ENCODE assay signal across 8 cellular contexts in the genomic region with DNA sequence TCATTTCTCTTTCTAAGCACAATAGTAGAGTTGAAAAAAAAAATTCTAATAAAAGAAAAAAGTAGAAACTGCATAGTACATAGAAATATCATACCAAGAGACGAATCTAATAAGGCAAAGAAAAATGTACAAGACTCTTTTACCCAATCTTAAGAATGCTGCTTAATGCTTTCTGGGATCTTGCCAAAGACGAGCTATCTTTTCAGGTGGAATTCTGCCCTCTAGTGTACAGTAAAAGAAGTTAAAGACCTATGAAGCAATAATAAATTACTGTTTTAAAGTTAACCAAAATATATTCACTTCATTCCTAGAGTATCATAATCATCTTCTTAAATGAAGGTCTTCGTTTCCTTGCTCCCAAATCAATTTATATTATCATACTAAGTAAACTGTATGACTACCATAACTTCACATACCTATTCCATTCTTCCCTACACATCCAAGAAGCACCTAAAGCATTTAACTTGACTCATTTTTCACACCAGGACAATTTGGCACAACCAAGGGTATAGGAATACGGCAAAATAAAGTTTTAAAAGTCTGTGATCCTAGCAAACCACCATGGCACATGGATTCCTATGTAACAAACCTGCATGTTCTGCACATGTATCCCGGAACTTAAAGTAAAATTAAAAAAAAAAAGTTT. TPM values are rescaled to one million over a fixed set of nuclear protein-coding genes. Genes with fewer than 3 reads are reported as not detected.
A peak's percentile ranks its signal among the peaks of the same experiment; 100 is the strongest.
DNase-seq lines count a peak whose midpoint lies in the region; ATAC-seq and TF ChIP-seq lines count a peak whose summit lies in the region.

No MANE protein-coding gene starts in this region.

- H3K27me3 ChIP-seq in Karpas-422 (ENCODE audit: low read length) (no peaks in the 10 kb centered on the region), Peyer's patch (no peaks in the 10 kb centered on the region), mesendoderm (ENCODE audit: insufficient read depth, low read length, poor library complexity) (no peaks in the 10 kb centered on the region)

- H3K79me2 ChIP-seq in Karpas-422 (ENCODE audit: low read length) (peaks cover 8% of the 10 kb centered on the region), mesendoderm (ENCODE audit: control insufficient read depth, insufficient read depth, low read length) (no peaks in the 10 kb centered on the region)

- H3K4me2 ChIP-seq in Karpas-422 (ENCODE audit: low read depth, low read length, poor library complexity, severe bottlenecking) (no peak overlapping the region), mesendoderm (ENCODE audit: low read length) (no peak overlapping the region)

- DNase-seq in ELR (ENCODE audit: low read depth) (peak; percentile 88), Karpas-422 (peak; percentile 91), Peyer's patch (no peak), dermis microvascular lymphatic vessel endothelial cell (ENCODE audit: low read depth in 2 of 2) (peak; percentile 38 to 80), mesendoderm (peak; percentile 64)
- no peak for DNase-seq in effector CD4-positive, alpha-beta T cell
- DNase-seq in stimulated activated CD4-positive, alpha-beta T cell treated with anti-CD3 and anti-CD28 coated beads, Interleukin-4, amount 100 ng/mL, for 4 hours, result no peak

- H3K27ac ChIP-seq in Karpas-422 (ENCODE audit: low read length) (no peak overlapping the region), Peyer's patch (no peak overlapping the region), mesendoderm (ENCODE audit: low read depth, low read length) (no peak overlapping the region)

- no peak overlapping the region for H2AFZ ChIP-seq in Karpas-422 (ENCODE audit: low read length)

- H2AK5ac ChIP-seq in mesendoderm (ENCODE audit: low read length), result no peak overlapping the region

- no peaks in the 10 kb centered on the region for H3K9me2 ChIP-seq in Karpas-422 (replicated peaks; ENCODE audit: insufficient read depth, low read length)

- H2BK15ac ChIP-seq in mesendoderm (replicated peaks; ENCODE audit: low read depth), result no peak overlapping the region

- H3K9me3 ChIP-seq in Karpas-422 (ENCODE audit: low read length) (no peaks in the 10 kb centered on the region), Peyer's patch (no peaks in the 10 kb centered on the region)

- no peaks in the 10 kb centered on the region for H3K36me3 ChIP-seq in Karpas-422 (ENCODE audit: insufficient read depth, low read length)
- peaks cover 0 to 10% (median 0%) of the 10 kb centered on the region in 3 donors for H3K36me3 ChIP-seq in Peyer's patch
- H3K36me3 ChIP-seq in mesendoderm (ENCODE audit: control insufficient read depth, insufficient read depth, low read length), result peaks cover 1% of the 10 kb centered on the region

- H3K4ac ChIP-seq in mesendoderm (ENCODE audit: low read depth, low read length), result no peak overlapping the region

- H4K8ac ChIP-seq in mesendoderm (ENCODE audit: low read depth, low read length), result no peak overlapping the region

- no peaks in the 10 kb centered on the region for H3K79me1 ChIP-seq in mesendoderm (ENCODE audit: low read length)

- H3K18ac ChIP-seq in mesendoderm (ENCODE audit: low read length), result no peak overlapping the region

- WGBS in mesendoderm (ENCODE audit: extremely low coverage, insufficient coverage, low lambda C conversion rate), result 100% methylated on average over 1 of the region's 5 CpGs

- no peak overlapping the region for H4K5ac ChIP-seq in mesendoderm (ENCODE audit: low read length)

- H3K23ac ChIP-seq in mesendoderm (ENCODE audit: low read length), result no peak overlapping the region

- TF ChIP-seq CTCF in Peyer's patch (IDR thresholded peaks at IDR 0.05), result peak; percentile 50 to 93 (median 80)

- no peak overlapping the region for H3K56ac ChIP-seq in mesendoderm (ENCODE audit: low read length)

- H3K9ac ChIP-seq in Karpas-422 (ENCODE audit: low read length) (no peak overlapping the region), mesendoderm (ENCODE audit: low read length) (no peak overlapping the region)

- H3K4me3 ChIP-seq in Karpas-422 (ENCODE audit: low read length), result no peak overlapping the region
- no peak overlapping the region for H3K4me3 ChIP-seq in Peyer's patch
- H3K4me3 ChIP-seq in mesendoderm (ENCODE audit: low read length), result no peak overlapping the region

- H3K4me1 ChIP-seq in Karpas-422 (ENCODE audit: low read length) (peaks cover 31% of the 10 kb centered on the region), Peyer's patch (peaks cover 0 to 10% (median 0%) of the 10 kb centered on the region in 4 donors), mesendoderm (ENCODE audit: control insufficient read depth, low read depth, low read length) (no peaks in the 10 kb centered on the region)

- no peak overlapping the region for H2BK120ac ChIP-seq in mesendoderm (ENCODE audit: low read depth, low read length)

- TF ChIP-seq POLR2A in Peyer's patch (IDR thresholded peaks at IDR 0.05), result no peak

- H2BK5ac ChIP-seq in mesendoderm (ENCODE audit: low read length), result no peak overlapping the region

- H4K20me1 ChIP-seq in Karpas-422 (ENCODE audit: insufficient read depth, low read depth, low read length), result no peaks in the 10 kb centered on the region

- no peak for ATAC-seq in GM19397 (IDR thresholded peaks at IDR 0.05; ENCODE audit: unreplicated experiment)

RNA-seq across cellular contexts. Expression of a gene that starts 47.7 kb away (rescaled TPM):
- total RNA-seq in Karpas-422 (2014; rRNA removed; shearing (Covaris generic); ENCODE audit: low replicate concordance), result 33.5 and 64.0 TPM in 2 replicates
- total RNA-seq in Peyer's patch (100 to 1,000 TPM; 125 to 205 (median 156) TPM), dermis microvascular lymphatic vessel endothelial cell (36.0 and 52.4 TPM in 2 replicates)
- 101 TPM for polyA plus RNA-seq in mesendoderm (2013, experiment 1 of 2)
- 104 TPM for polyA plus RNA-seq in mesendoderm (2013, experiment 2 of 2)

Comparison
In these comparisons a context has a peak if more than half of its experiments do, and no peak if none do; other contexts are left out.
1. DNase-seq: peak in ELR (single experiment), Karpas-422 (single experiment), dermis microvascular lymphatic vessel endothelial cell (2 of 2) and mesendoderm (single experiment); none in Peyer's patch (0 of 3), effector CD4-positive, alpha-beta T cell (single experiment) and stimulated activated CD4-positive, alpha-beta T cell treated with anti-CD3 and anti-CD28 coated beads, Interleukin-4, amount 100 ng/mL, for 4 hours (0 of 2).